In genomic region chr9:32551491-32552049, GRCh38 we compare ENCODE assay signal across 8 cellular contexts. TPM values are rescaled to one million over a fixed set of nuclear protein-coding genes. Genes with fewer than 3 reads are reported as not detected.
DNase-seq lines count a peak whose midpoint lies in the region; ATAC-seq and TF ChIP-seq lines count a peak whose summit lies in the region.

No MANE protein-coding gene starts in this region.

- peaks cover 29% of the 10 kb centered on the region for H3K36me3 Mint-ChIP-seq in activated CD8-positive, alpha-beta T cell treated with anti-CD3 and anti-CD28 coated beads, Interleukin-2, amount 10 ng/mL, durations not matched to agents 7 days and 5 days (ENCODE audit: low read depth)
- peaks cover 32% of the 10 kb centered on the region for H3K36me3 Mint-ChIP-seq in endodermal cell (ENCODE audit: low read depth)
- peaks cover 38% of the 10 kb centered on the region for H3K36me3 Mint-ChIP-seq in stimulated activated naive CD8-positive, alpha-beta T cell treated with anti-CD3 and anti-CD28 coated beads, Interleukin-15, Interleukin-2, amounts not matched to agents 100 ng/mL and 50 ng/mL, for 24 hours (ENCODE audit: low read depth)

- DNase-seq in NCI-H2227 treated with DMSO at 0.1 percent for 48 hours (lab: John Stamatoyannopoulos, UW): peak; percentile 40
- peak; percentile 62 for DNase-seq in activated CD8-positive, alpha-beta T cell treated with anti-CD3 and anti-CD28 coated beads, Interleukin-2, amount 10 ng/mL, durations not matched to agents 7 days and 5 days
- no peak for DNase-seq in endodermal cell

- H2AFZ ChIP-seq in ACC112 (ENCODE audit: low read length, unreplicated experiment): peak overlapping the region; percentile 32

- H3K9ac ChIP-seq in endodermal cell (ENCODE audit: extremely low read depth, low read length, poor library complexity, severe bottlenecking): peak overlapping the region; percentile 89
- peak overlapping the region; percentile 81 to 95 for H3K9ac ChIP-seq in mucosa of rectum (ENCODE audit: low read depth in 1 of 2, low read length in 2 of 2)

- peak overlapping the region; percentile 89 for H3K4me3 Mint-ChIP-seq in activated CD8-positive, alpha-beta T cell treated with anti-CD3 and anti-CD28 coated beads, Interleukin-2, amount 10 ng/mL, durations not matched to agents 7 days and 5 days
- peak overlapping the region; percentile 91 for H3K4me3 Mint-ChIP-seq in endodermal cell
- H3K4me3 Mint-ChIP-seq in stimulated activated naive CD8-positive, alpha-beta T cell treated with anti-CD3 and anti-CD28 coated beads, Interleukin-15, Interleukin-2, amounts not matched to agents 100 ng/mL and 50 ng/mL, for 24 hours: peak overlapping the region; percentile 98

- H3K27ac Mint-ChIP-seq in activated CD8-positive, alpha-beta T cell treated with anti-CD3 and anti-CD28 coated beads, Interleukin-2, amount 10 ng/mL, durations not matched to agents 7 days and 5 days: peak overlapping the region; percentile 99
- peak overlapping the region; percentile 97 for H3K27ac Mint-ChIP-seq in endodermal cell
- peak overlapping the region; percentile 99 for H3K27ac Mint-ChIP-seq in stimulated activated naive CD8-positive, alpha-beta T cell treated with anti-CD3 and anti-CD28 coated beads, Interleukin-15, Interleukin-2, amounts not matched to agents 100 ng/mL and 50 ng/mL, for 24 hours

- H3K36me3 ChIP-seq in ACC112 (ENCODE audit: insufficient read depth, low read length): peaks cover 3% of the 10 kb centered on the region; the same call in 1 of the 2 replicates
- peaks cover 33% of the 10 kb centered on the region for H3K36me3 ChIP-seq in endodermal cell (ENCODE audit: control insufficient read depth, insufficient read depth, low read length)
- H3K36me3 ChIP-seq in mucosa of rectum (ENCODE audit: control insufficient read depth in 2 of 2, insufficient read depth in 2 of 2, low read length in 2 of 2): no peaks in the 10 kb centered on the region

- H3K27me3 ChIP-seq in ACC112 (ENCODE audit: insufficient read depth, low read length) (no peaks in the 10 kb centered on the region), endodermal cell (ENCODE audit: control insufficient read depth, insufficient read depth, low read length, poor library complexity, severe bottlenecking) (no peaks in the 10 kb centered on the region), mucosa of rectum (ENCODE audit: control insufficient read depth in 2 of 2, insufficient read depth in 2 of 2, low read length in 2 of 2) (no peaks in the 10 kb centered on the region)

- H3K4me1 Mint-ChIP-seq in activated CD8-positive, alpha-beta T cell treated with anti-CD3 and anti-CD28 coated beads, Interleukin-2, amount 10 ng/mL, durations not matched to agents 7 days and 5 days (ENCODE audit: low read depth): peaks cover 30% of the 10 kb centered on the region
- H3K4me1 Mint-ChIP-seq in endodermal cell: peaks cover 7% of the 10 kb centered on the region
- peaks cover 52% of the 10 kb centered on the region for H3K4me1 Mint-ChIP-seq in stimulated activated naive CD8-positive, alpha-beta T cell treated with anti-CD3 and anti-CD28 coated beads, Interleukin-15, Interleukin-2, amounts not matched to agents 100 ng/mL and 50 ng/mL, for 24 hours (ENCODE audit: low read depth)

- H3K79me2 ChIP-seq in ACC112 (ENCODE audit: control insufficient read depth, insufficient read depth, low read length, unreplicated experiment): peaks cover 54% of the 10 kb centered on the region

- H3K9me3 ChIP-seq in endodermal cell (ENCODE audit: control insufficient read depth, low read length) (peaks cover 5% of the 10 kb centered on the region), mucosa of rectum (ENCODE audit: control insufficient read depth in 2 of 2, low read length in 2 of 2) (no peaks in the 10 kb centered on the region)

- peak overlapping the region; percentile 84 for H3K4me3 ChIP-seq in ACC112 (ENCODE audit: low read depth, low read length)
- peak overlapping the region; percentile 91 for H3K4me3 ChIP-seq in endodermal cell (ENCODE audit: low read length)
- H3K4me3 ChIP-seq in mucosa of rectum (ENCODE audit: low read length in 2 of 2): peak overlapping the region; percentile 84 to 96

- H3K27ac ChIP-seq in ACC112 (ENCODE audit: low read depth, low read length): peak overlapping the region; percentile 87
- H3K27ac ChIP-seq in endodermal cell (ENCODE audit: low read depth, low read length): peak overlapping the region; percentile 67
- H3K27ac ChIP-seq in mucosa of rectum (ENCODE audit: low read depth in 2 of 2, low read length in 2 of 2): peak overlapping the region; percentile 90 to 96

- WGBS in endodermal cell (ENCODE audit: insufficient coverage in 1 of 2, insufficient read length in 1 of 2), 2 experiments: 0 to 1% methylated on average over 25 to 32 of the region's 32 CpGs

- CTCF ChIA-PET in activated CD8-positive, alpha-beta T cell treated with anti-CD3 and anti-CD28 coated beads, Interleukin-2, amount 10 ng/mL, durations not matched to agents 7 days and 5 days (lab: Charles Lee): interaction anchor here (0.9 to 9.8 kb wide), 11 partner anchors 11 to 1264 kb away, joined by 3 to 85 read pairs (median 7); partner anchors contain the start of genes ACO1, NDUFB6 and RIGI

- H3K27me3 Mint-ChIP-seq in activated CD8-positive, alpha-beta T cell treated with anti-CD3 and anti-CD28 coated beads, Interleukin-2, amount 10 ng/mL, durations not matched to agents 7 days and 5 days (ENCODE audit: low read depth): no peaks in the 10 kb centered on the region
- H3K27me3 Mint-ChIP-seq in endodermal cell (ENCODE audit: insufficient read depth): no peaks in the 10 kb centered on the region
- no peaks in the 10 kb centered on the region for H3K27me3 Mint-ChIP-seq in stimulated activated naive CD8-positive, alpha-beta T cell treated with anti-CD3 and anti-CD28 coated beads, Interleukin-15, Interleukin-2, amounts not matched to agents 100 ng/mL and 50 ng/mL, for 24 hours

- no peaks in the 10 kb centered on the region for H3K9me3 Mint-ChIP-seq in activated CD8-positive, alpha-beta T cell treated with anti-CD3 and anti-CD28 coated beads, Interleukin-2, amount 10 ng/mL, durations not matched to agents 7 days and 5 days (ENCODE audit: insufficient read depth)
- no peaks in the 10 kb centered on the region for H3K9me3 Mint-ChIP-seq in endodermal cell
- no peaks in the 10 kb centered on the region for H3K9me3 Mint-ChIP-seq in stimulated activated naive CD8-positive, alpha-beta T cell treated with anti-CD3 and anti-CD28 coated beads, Interleukin-15, Interleukin-2, amounts not matched to agents 100 ng/mL and 50 ng/mL, for 24 hours

- POLR2A ChIA-PET in activated CD8-positive, alpha-beta T cell treated with anti-CD3 and anti-CD28 coated beads, Interleukin-2, amount 10 ng/mL, durations not matched to agents 7 days and 5 days (lab: Charles Lee): interaction anchor here (0.9 to 4.6 kb wide), 6 partner anchors 10 to 473 kb away, joined by 3 to 44 read pairs (median 8); partner anchors contain the start of genes DNAJA1, NDUFB6 and RIGI

- TF ChIP-seq CTCF in endodermal cell (conservative IDR thresholded peaks at IDR 0.05): no peak

- H3K4me1 ChIP-seq in ACC112 (ENCODE audit: control insufficient read depth, insufficient read depth, low read length, unreplicated experiment) (peaks cover 16% of the 10 kb centered on the region), endodermal cell (ENCODE audit: control insufficient read depth, insufficient read depth, low read length) (no peaks in the 10 kb centered on the region), mucosa of rectum (ENCODE audit: control insufficient read depth in 2 of 2, insufficient read depth in 2 of 2, low read length in 2 of 2) (peaks cover 6% of the 10 kb centered on the region in 2 donors)

- ATAC-seq in GM19395 (IDR thresholded peaks at IDR 0.05; ENCODE audit: unreplicated experiment): peak; percentile 0
- peak; percentile 20 for ATAC-seq in activated CD8-positive, alpha-beta T cell treated with anti-CD3 and anti-CD28 coated beads, Interleukin-2, amount 10 ng/mL, durations not matched to agents 7 days and 5 days
- no peak for ATAC-seq in HG03571 (IDR thresholded peaks at IDR 0.05; ENCODE audit: unreplicated experiment)

RNA-seq across cellular contexts. Expression of gene SMIM27, which starts 0.6 kb away (rescaled TPM):
- 10 to 100 TPM; 15.6 to 17.1 TPM for total RNA-seq in activated CD8-positive, alpha-beta T cell treated with anti-CD3 and anti-CD28 coated beads, Interleukin-2, amount 10 ng/mL, durations not matched to agents 7 days and 5 days
- 10 to 100 TPM; 14.0 to 18.4 TPM for total RNA-seq in endodermal cell
- polyA plus RNA-seq in endodermal cell (2013, experiment 1 of 2): 29.8 TPM
- 29.0 TPM for polyA plus RNA-seq in endodermal cell (2013, experiment 2 of 2)

RNA-seq across cellular contexts. Expression of gene TOPORS, which starts 0.8 kb away (rescaled TPM):
- total RNA-seq in activated CD8-positive, alpha-beta T cell treated with anti-CD3 and anti-CD28 coated beads, Interleukin-2, amount 10 ng/mL, durations not matched to agents 7 days and 5 days: 10 to 100 TPM; 11.9 to 12.0 TPM
- 10 to 100 TPM; 25.4 to 29.5 TPM for total RNA-seq in endodermal cell
- 19.8 TPM for polyA plus RNA-seq in endodermal cell (2013, experiment 1 of 2)
- 20.2 TPM for polyA plus RNA-seq in endodermal cell (2013, experiment 2 of 2)

RNA-seq across cellular contexts. Expression of gene NDUFB6, which starts 21.4 kb away (rescaled TPM):
- 10 to 100 TPM; 47.5 to 57.7 TPM for total RNA-seq in activated CD8-positive, alpha-beta T cell treated with anti-CD3 and anti-CD28 coated beads, Interleukin-2, amount 10 ng/mL, durations not matched to agents 7 days and 5 days
- 10 to 100 TPM; 48.8 to 54.9 TPM for total RNA-seq in endodermal cell
- 71.7 TPM for polyA plus RNA-seq in endodermal cell (2013, experiment 1 of 2)
- polyA plus RNA-seq in endodermal cell (2013, experiment 2 of 2): 81.6 TPM

RNA-seq across cellular contexts. Expression of gene RIGI, which starts 25.6 kb away (rescaled TPM):
- total RNA-seq in activated CD8-positive, alpha-beta T cell treated with anti-CD3 and anti-CD28 coated beads, Interleukin-2, amount 10 ng/mL, durations not matched to agents 7 days and 5 days: 10 to 100 TPM; 19.2 to 19.6 TPM
- total RNA-seq in endodermal cell: 10 to 100 TPM in 1 of 2 donors, 1 to 10 TPM in 1; 8.3 to 12.6 TPM
- polyA plus RNA-seq in endodermal cell (2013, experiment 1 of 2): 4.5 TPM
- 4.8 TPM for polyA plus RNA-seq in endodermal cell (2013, experiment 2 of 2)
